20 cellular contexts compared by ENCODE assay signal in the genomic region with DNA sequence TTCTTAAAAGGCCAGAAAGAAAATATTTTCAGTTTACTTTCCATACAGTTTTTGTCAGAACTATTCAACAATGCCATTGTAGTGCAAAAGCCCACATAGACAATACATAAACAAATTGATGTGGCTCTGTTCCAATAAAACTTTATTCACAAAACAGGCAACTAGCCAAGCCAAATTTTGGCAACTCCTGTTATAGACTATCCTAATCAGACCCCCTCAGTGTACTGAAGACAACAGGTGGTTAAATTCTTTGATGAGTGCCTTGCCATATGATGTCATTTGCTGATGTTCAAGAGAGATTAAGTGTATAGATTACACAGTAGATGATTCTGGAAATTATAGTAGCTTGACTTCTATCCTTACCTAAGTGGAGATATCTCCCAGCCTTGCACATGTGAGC.
DNase-seq lines count a peak whose midpoint lies in the region; ATAC-seq, FAIRE-seq and TF ChIP-seq lines count a peak whose summit lies in the region.
"Had no signal": no experiment of that assay in that cellular context is flagged by ENCODE, and none has a peak within 500 bp of the region (broad histone marks: within the 10 kb centered on the region; RNA-seq: fewer than 3 reads in every experiment).

No MANE protein-coding gene starts in this region.

- H3K27me3 Mint-ChIP-seq in activated B cell treated with CpG ODN at 0.5 μM for 24 hours: no peaks in the 10 kb centered on the region
- no peaks in the 10 kb centered on the region for H3K27me3 Mint-ChIP-seq in memory B cell
- no peaks in the 10 kb centered on the region for H3K27me3 Mint-ChIP-seq in activated CD8-positive, alpha-beta T cell treated with anti-CD3 and anti-CD28 coated beads for 36 hours
- H3K27me3 Mint-ChIP-seq: CD4-positive, alpha-beta memory T cell had no signal

- TF ChIP-seq CTCF in D721Med (IDR thresholded peaks at IDR 0.05; ENCODE audit: insufficient read depth, missing control alignments) (no peak), activated B cell treated with CpG ODN at 0.5 μM for 24 hours (IDR thresholded peaks at IDR 0.05) (no peak)
- TF ChIP-seq CTCF in activated CD8-positive, alpha-beta T cell treated with anti-CD3 and anti-CD28 coated beads for 36 hours (IDR thresholded peaks at IDR 0.05): no peak

- peaks cover 82% of the 10 kb centered on the region for H3K36me3 Mint-ChIP-seq in activated B cell treated with CpG ODN at 0.5 μM for 24 hours (ENCODE audit: low read depth)
- peaks cover 47% of the 10 kb centered on the region for H3K36me3 Mint-ChIP-seq in memory B cell
- H3K36me3 Mint-ChIP-seq in activated CD8-positive, alpha-beta T cell treated with anti-CD3 and anti-CD28 coated beads for 36 hours (ENCODE audit: low read depth): peaks cover 57% of the 10 kb centered on the region

- POLR2A ChIA-PET in activated B cell treated with CpG ODN at 0.5 μM for 24 hours (lab: Charles Lee): interaction anchor here (1.0 kb wide), 1 partner anchor 15 kb away, joined by 3 read pairs; no protein-coding TSS in a partner anchor
- POLR2A ChIA-PET in activated CD8-positive, alpha-beta T cell treated with anti-CD3 and anti-CD28 coated beads for 36 hours (lab: Charles Lee): no interaction called here

- H3K27ac Mint-ChIP-seq in activated B cell treated with CpG ODN at 0.5 μM for 24 hours (peak overlapping the region; percentile 6), memory B cell (peak overlapping the region; percentile 62)
- no peak overlapping the region for H3K27ac Mint-ChIP-seq in activated CD8-positive, alpha-beta T cell treated with anti-CD3 and anti-CD28 coated beads for 36 hours
- H3K27ac Mint-ChIP-seq: CD4-positive, alpha-beta memory T cell had no signal

- in situ Hi-C loops in G401 (cut with HindIII; ENCODE audit: low sequenced_read_pairs): no loop called here

- intact Hi-C loops in activated B cell treated with CpG ODN at 0.5 μM for 24 hours (cut with micrococcal nuclease): no loop called here
- intact Hi-C loops in activated CD8-positive, alpha-beta T cell treated with anti-CD3 and anti-CD28 coated beads for 36 hours (cut with micrococcal nuclease): no loop called here

- ATAC-seq in activated B cell treated with CpG ODN at 0.5 μM for 24 hours (ENCODE audit: low read depth): no peak
- ATAC-seq in memory B cell (ENCODE audit: low read depth): no peak
- no peak for ATAC-seq in HG03342 (IDR thresholded peaks at IDR 0.05; ENCODE audit: unreplicated experiment)
- ATAC-seq in activated CD8-positive, alpha-beta T cell treated with anti-CD3 and anti-CD28 coated beads for 36 hours: no peak
- ATAC-seq: HCT116 had no signal

- CTCF ChIA-PET in activated B cell treated with CpG ODN at 0.5 μM for 24 hours (lab: Charles Lee): no interaction called here
- CTCF ChIA-PET in activated CD8-positive, alpha-beta T cell treated with anti-CD3 and anti-CD28 coated beads for 36 hours (lab: Charles Lee): no interaction called here

- DNase-seq in D721Med (ENCODE audit: insufficient read length, low spot score) (no peak), LHCN-M2 (ENCODE audit: low read depth) (peak; percentile 17), activated B cell treated with CpG ODN at 0.5 μM for 24 hours (no peak), memory B cell (ENCODE audit: low spot score in 2 of 2) (no peak), G401 (ENCODE audit: low spot score) (no peak)
- no peak for DNase-seq in activated CD8-positive, alpha-beta T cell treated with anti-CD3 and anti-CD28 coated beads for 36 hours
- DNase-seq: CD4-positive, alpha-beta memory T cell; DMS53; GF-D8; NCI-H1694; NCI-H2081; NCI-H2171; NCI-H345; NCI-H526 treated with DMSO at 0.1 percent for 48 hours; PC-9; T-helper 1 cell had no signal

- H3K4me1 Mint-ChIP-seq in activated B cell treated with CpG ODN at 0.5 μM for 24 hours (no peaks in the 10 kb centered on the region), memory B cell (no peaks in the 10 kb centered on the region)
- H3K4me1 Mint-ChIP-seq in activated CD8-positive, alpha-beta T cell treated with anti-CD3 and anti-CD28 coated beads for 36 hours (ENCODE audit: low read depth): no peaks in the 10 kb centered on the region

- H3K9me3 Mint-ChIP-seq in activated B cell treated with CpG ODN at 0.5 μM for 24 hours (peaks cover 3% of the 10 kb centered on the region), memory B cell (peaks cover 2% of the 10 kb centered on the region)
- peaks cover 2% of the 10 kb centered on the region for H3K9me3 Mint-ChIP-seq in activated CD8-positive, alpha-beta T cell treated with anti-CD3 and anti-CD28 coated beads for 36 hours

- no peak overlapping the region for H3K4me3 Mint-ChIP-seq in activated B cell treated with CpG ODN at 0.5 μM for 24 hours
- no peak overlapping the region for H3K4me3 Mint-ChIP-seq in memory B cell
- H3K4me3 Mint-ChIP-seq in activated CD8-positive, alpha-beta T cell treated with anti-CD3 and anti-CD28 coated beads for 36 hours: no peak overlapping the region
- H3K4me3 Mint-ChIP-seq: CD4-positive, alpha-beta memory T cell had no signal

- FAIRE-seq in D721Med (lab: Jason Lieb, UNC): peak; percentile 29
- FAIRE-seq: GM19239, H1 had no signal
